In the genomic region with DNA sequence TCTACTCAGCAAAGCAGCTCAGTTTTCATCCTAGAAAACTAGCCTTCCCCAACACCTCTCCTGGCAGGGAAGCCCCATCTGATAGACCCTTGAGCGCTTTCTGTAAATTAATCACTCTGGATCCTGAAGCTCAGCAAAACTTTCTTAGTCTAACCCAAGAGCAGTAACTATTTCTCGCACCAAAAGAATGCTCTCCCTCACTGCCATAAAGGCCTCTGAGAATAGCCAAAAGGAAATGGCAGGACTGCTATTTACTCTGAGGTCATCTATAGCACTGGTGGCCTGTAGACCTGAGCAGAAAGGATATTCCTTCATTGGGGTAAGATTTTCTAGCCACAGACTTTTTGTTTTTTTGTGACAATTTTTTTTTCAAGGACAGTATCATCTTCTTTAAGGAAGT, we compare ENCODE assay signal across 17 cellular contexts.
"Had no signal": no experiment of that assay in that cellular context is flagged by ENCODE, and none has a peak within 500 bp of the region (broad histone marks: within the 10 kb centered on the region; RNA-seq: fewer than 3 reads in every experiment).

No MANE protein-coding gene starts in this region.

- H3K4me3 ChIP-seq: breast epithelium, sigmoid colon, thyroid gland, uterus had no signal

- DNase-seq: activated naive CD4-positive, alpha-beta T cell; activated naive CD8-positive, alpha-beta T cell treated with anti-CD3 and anti-CD28 coated beads, Interleukin-2, amount 10 ng/mL, durations not matched to agents 7 days and 5 days; activated T-cell treated with anti-CD3 and anti-CD28 coated beads for 4 hours; aorta; cerebellar nuclear complex; effector memory CD8-positive, alpha-beta T cell; foreskin melanocyte; kidney glomerular epithelial cell; sigmoid colon; stimulated activated CD4-positive, alpha-beta T cell treated with anti-CD3 and anti-CD28 coated beads, Interleukin-1b, Interleukin-23, amount 100 ng/mL, for 48 hours; thyroid gland; uterus had no signal

- ATAC-seq: effector memory CD8-positive, alpha-beta T cell had no signal

- H3K36me3 Mint-ChIP-seq: activated naive CD8-positive, alpha-beta T cell treated with anti-CD3 and anti-CD28 coated beads, Interleukin-2, amount 10 ng/mL, durations not matched to agents 7 days and 5 days; mesothelial cell of epicardium had no signal

- H3K27me3 ChIP-seq: breast epithelium, sigmoid colon, thyroid gland, uterus had no signal

- H3K4me3 Mint-ChIP-seq: activated naive CD8-positive, alpha-beta T cell treated with anti-CD3 and anti-CD28 coated beads, Interleukin-2, amount 10 ng/mL, durations not matched to agents 7 days and 5 days; dendritic cell treated with granulocyte-macrophage colony-stimulating factor and Interleukin-4, amounts not matched to agents 40 ng/mL and 50 ng/mL, for 4 days; effector memory CD8-positive, alpha-beta T cell; mesothelial cell of epicardium; neural crest cell; T-helper 2 cell treated with Interferon-gamma antibody and Interleukin-4, amounts not matched to agents 5 μg/mL and 100 μg/mL, for 36 hours had no signal

- H3K9me3 ChIP-seq: breast epithelium, sigmoid colon, thyroid gland, uterus had no signal

- H3K4me1 ChIP-seq: breast epithelium, thyroid gland, uterus had no signal

- H3K4me1 Mint-ChIP-seq: activated naive CD8-positive, alpha-beta T cell treated with anti-CD3 and anti-CD28 coated beads, Interleukin-2, amount 10 ng/mL, durations not matched to agents 7 days and 5 days; neural crest cell had no signal

- H3K27ac ChIP-seq: breast epithelium, sigmoid colon, thyroid gland, uterus had no signal

- H3K27me3 Mint-ChIP-seq: activated naive CD8-positive, alpha-beta T cell treated with anti-CD3 and anti-CD28 coated beads, Interleukin-2, amount 10 ng/mL, durations not matched to agents 7 days and 5 days; dendritic cell treated with granulocyte-macrophage colony-stimulating factor and Interleukin-4, amounts not matched to agents 40 ng/mL and 50 ng/mL, for 4 days; effector memory CD8-positive, alpha-beta T cell had no signal

- H3K27ac Mint-ChIP-seq: activated naive CD8-positive, alpha-beta T cell treated with anti-CD3 and anti-CD28 coated beads, Interleukin-2, amount 10 ng/mL, durations not matched to agents 7 days and 5 days; dendritic cell treated with granulocyte-macrophage colony-stimulating factor and Interleukin-4, amounts not matched to agents 40 ng/mL and 50 ng/mL, for 4 days; effector memory CD8-positive, alpha-beta T cell; mesothelial cell of epicardium; T-helper 2 cell treated with Interferon-gamma antibody and Interleukin-4, amounts not matched to agents 5 μg/mL and 100 μg/mL, for 36 hours had no signal

- H3K36me3 ChIP-seq: breast epithelium, sigmoid colon, thyroid gland, uterus had no signal
